9 cellular contexts compared by ENCODE assay signal in the genomic region with DNA sequence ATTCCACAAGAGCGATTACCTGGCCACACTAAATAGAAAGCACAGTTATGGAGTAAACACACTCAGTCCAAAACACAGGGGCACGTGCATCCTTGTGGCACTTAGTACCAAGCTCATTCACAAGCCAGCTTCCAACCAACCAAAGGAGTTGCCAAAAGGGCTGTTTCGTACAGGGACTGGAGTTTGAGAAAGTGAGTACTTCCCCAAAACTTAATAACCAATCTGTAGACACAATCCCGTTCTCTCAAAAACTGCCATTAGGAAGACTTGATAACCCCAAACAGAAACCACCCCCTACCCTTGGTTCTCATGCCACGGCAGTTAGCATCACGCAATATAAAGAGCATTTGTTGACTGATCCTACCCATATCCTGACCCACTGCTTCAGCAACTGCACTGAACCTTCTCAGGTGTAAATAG.
A peak's percentile ranks its signal among the peaks of the same experiment; 100 is the strongest.
DNase-seq lines count a peak whose midpoint lies in the region; ATAC-seq and TF ChIP-seq lines count a peak whose summit lies in the region.
"Had no signal": no experiment of that assay in that cellular context is flagged by ENCODE, and none has a peak within 500 bp of the region (broad histone marks: within the 10 kb centered on the region; RNA-seq: fewer than 3 reads in every experiment).

No MANE protein-coding gene starts in this region.

- no peaks in the 10 kb centered on the region for H3K27me3 Mint-ChIP-seq in central memory CD8-positive, alpha-beta T cell

- H3K9me3 ChIP-seq in thoracic aorta, result no peaks in the 10 kb centered on the region

- H3K27ac Mint-ChIP-seq in central memory CD8-positive, alpha-beta T cell (ENCODE audit: low read depth), result peak overlapping the region; percentile 69

- peaks cover 1% of the 10 kb centered on the region for H3K36me3 Mint-ChIP-seq in central memory CD8-positive, alpha-beta T cell (ENCODE audit: insufficient read depth)

- TF ChIP-seq POLR2A in lower leg skin (IDR thresholded peaks at IDR 0.05), result no peak

- TF ChIP-seq CTCF in lower leg skin (IDR thresholded peaks at IDR 0.05) (no peak), thoracic aorta (IDR thresholded peaks at IDR 0.05) (no peak)

- peak; percentile 30 for ATAC-seq in central memory CD8-positive, alpha-beta T cell (replicated peaks; ENCODE audit: extremely low read depth, poor library complexity, severe bottlenecking)
- ATAC-seq in thoracic aorta (ENCODE audit: insufficient number of reproducible peaks, low FRiP score, low read depth), result peak; percentile 35

- H3K9me3 Mint-ChIP-seq in central memory CD8-positive, alpha-beta T cell, result no peaks in the 10 kb centered on the region

- H3K4me1 ChIP-seq in thoracic aorta (ENCODE audit: control insufficient read depth in 1 of 2, low read depth in 2 of 2), result peaks cover 10 to 13% of the 10 kb centered on the region in 2 donors

- H3K4me3 Mint-ChIP-seq in central memory CD8-positive, alpha-beta T cell, result peak overlapping the region; percentile 86

- intact Hi-C loops in lower leg skin (cut with DNase I; ENCODE audit: low total_unique reads), result no loop called here

- WGBS in lower leg skin, 2 donors, result 3 to 8% methylated on average over 6 of the region's 6 CpGs

- peaks cover 62% of the 10 kb centered on the region for H3K4me1 Mint-ChIP-seq in central memory CD8-positive, alpha-beta T cell

- DNase-seq in SIG-M5 treated with dmso at 0.1 percent for 504 hours (lab: John Stamatoyannopoulos, UW; ENCODE audit: unreplicated experiment) (peak; percentile 31), SIG-M5 (lab: John Stamatoyannopoulos, UW) (no peak), M059J (ENCODE audit: low read depth) (peak; percentile 17), lower leg skin (ENCODE audit: low spot score in 2 of 2) (peak in 1 of 2 donors; percentile 30), thoracic aorta (ENCODE audit: low spot score) (no peak), H4 (ENCODE audit: low spot score) (no peak), HCEC 1CT (no peak)
- no peak for DNase-seq in central memory CD8-positive, alpha-beta T cell (ENCODE audit: low spot score in 2 of 2)

- no peaks in the 10 kb centered on the region for H3K27me3 ChIP-seq in thoracic aorta (replicated peaks; ENCODE audit: insufficient read depth)

- H3K4me3 ChIP-seq in lower leg skin (ENCODE audit: low read depth, poor library complexity, severe bottlenecking) (peak overlapping the region; percentile 81), thoracic aorta (peak overlapping the region; percentile 92)

- peak overlapping the region; percentile 60 to 69 for H3K27ac ChIP-seq in thoracic aorta
- H3K27ac ChIP-seq: C4-2B had no signal

- H3K36me3 ChIP-seq in thoracic aorta, result no peaks in the 10 kb centered on the region

Comparison
In these comparisons a context has a peak if more than half of its experiments do, and no peak if none do; other contexts are left out.
1. DNase-seq: peak in SIG-M5 treated with dmso at 0.1 percent for 504 hours (single experiment) and M059J (single experiment); none in SIG-M5 (single experiment), central memory CD8-positive, alpha-beta T cell (0 of 2), thoracic aorta (single experiment), H4 (single experiment) and HCEC 1CT (single experiment).